In the genomic region with DNA sequence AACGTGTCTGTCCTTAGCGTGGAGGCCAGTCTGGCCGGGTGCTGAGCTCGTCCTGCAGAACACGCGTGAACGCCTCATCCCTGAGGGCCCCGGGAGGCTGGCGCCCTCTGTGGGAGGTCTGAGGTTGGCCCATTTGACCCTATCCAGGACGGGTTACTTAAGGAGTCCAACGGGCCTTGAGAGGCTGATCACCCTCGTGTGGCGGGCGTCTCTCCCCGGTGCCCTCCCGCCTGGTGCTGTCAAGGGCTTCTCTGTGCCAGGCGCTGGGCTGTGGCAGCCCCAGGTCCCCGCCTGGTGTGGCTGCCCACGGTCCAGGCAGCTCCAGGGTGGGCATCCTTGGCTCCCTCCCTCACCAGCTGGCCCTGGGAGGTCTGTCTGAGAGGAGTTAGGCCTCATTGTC, we compare ENCODE assay signal across 10 cellular contexts. TPM values are rescaled to one million over a fixed set of nuclear protein-coding genes. Genes with fewer than 3 reads are reported as not detected.
DNase-seq lines count a peak whose midpoint lies in the region; ATAC-seq and TF ChIP-seq lines count a peak whose summit lies in the region.
"Had no signal": no experiment of that assay in that cellular context is flagged by ENCODE, and none has a peak within 500 bp of the region (broad histone marks: within the 10 kb centered on the region; RNA-seq: fewer than 3 reads in every experiment).

No MANE protein-coding gene starts in this region.

- no peaks in the 10 kb centered on the region for H3K9me3 ChIP-seq in sigmoid colon

- peaks cover 0 to 4% (median 0%) of the 10 kb centered on the region in 4 donors for H3K36me3 ChIP-seq in sigmoid colon

- no peak overlapping the region for H3K4me3 Mint-ChIP-seq in activated CD8-positive, alpha-beta T cell treated with anti-CD3 and anti-CD28 coated beads for 36 hours
- H3K4me3 Mint-ChIP-seq: activated B cell treated with CpG ODN at 0.5 μM for 24 hours had no signal

- DNase-seq in activated CD8-positive, alpha-beta T cell treated with anti-CD3 and anti-CD28 coated beads for 36 hours, result no peak
- peak; percentile 19 for DNase-seq in glomerular visceral epithelial cell (ENCODE audit: extremely low spot score)
- DNase-seq in sigmoid colon, result no peak
- no peak for DNase-seq in HuH-7.5 (ENCODE audit: low spot score)
- DNase-seq in NCI-H69 (lab: John Stamatoyannopoulos, UW), result no peak
- DNase-seq: activated B cell treated with CpG ODN at 0.5 μM for 24 hours had no signal

- no peak for TF ChIP-seq EP300 in sigmoid colon (IDR thresholded peaks at IDR 0.05)

- H3K27me3 Mint-ChIP-seq in activated CD8-positive, alpha-beta T cell treated with anti-CD3 and anti-CD28 coated beads for 36 hours, result no peaks in the 10 kb centered on the region
- H3K27me3 Mint-ChIP-seq: activated B cell treated with CpG ODN at 0.5 μM for 24 hours had no signal

- no peaks in the 10 kb centered on the region for H3K9me3 Mint-ChIP-seq in activated CD8-positive, alpha-beta T cell treated with anti-CD3 and anti-CD28 coated beads for 36 hours
- H3K9me3 Mint-ChIP-seq: activated B cell treated with CpG ODN at 0.5 μM for 24 hours had no signal

- peaks cover 82% of the 10 kb centered on the region for H3K4me1 Mint-ChIP-seq in activated CD8-positive, alpha-beta T cell treated with anti-CD3 and anti-CD28 coated beads for 36 hours (ENCODE audit: low read depth)

- no peak for ATAC-seq in activated CD8-positive, alpha-beta T cell treated with anti-CD3 and anti-CD28 coated beads for 36 hours
- ATAC-seq in HG03135 (IDR thresholded peaks at IDR 0.05; ENCODE audit: unreplicated experiment) (no peak), GM21786 (IDR thresholded peaks at IDR 0.05; ENCODE audit: unreplicated experiment) (no peak)

- peak overlapping the region; percentile 67 for H3K27ac Mint-ChIP-seq in activated CD8-positive, alpha-beta T cell treated with anti-CD3 and anti-CD28 coated beads for 36 hours
- H3K27ac Mint-ChIP-seq: activated B cell treated with CpG ODN at 0.5 μM for 24 hours had no signal

- intact Hi-C loops in activated CD8-positive, alpha-beta T cell treated with anti-CD3 and anti-CD28 coated beads for 36 hours (cut with micrococcal nuclease), result no loop called here
- intact Hi-C loops in sigmoid colon (cut with DNase I), result loop anchor here (5.0 kb wide), 1 partner anchor 35 kb away; no protein-coding TSS in a partner anchor

- peak overlapping the region in 2 of 4 donors; percentile 5 to 7 for H3K4me3 ChIP-seq in sigmoid colon

- TF ChIP-seq CTCF in GM12873 (IDR thresholded peaks at IDR 0.05; ENCODE audit: insufficient read depth, low read depth, low read length, missing control alignments) (peak; percentile 17), sigmoid colon (IDR thresholded peaks at IDR 0.05) (no peak)
- no peak for TF ChIP-seq CTCF in activated CD8-positive, alpha-beta T cell treated with anti-CD3 and anti-CD28 coated beads for 36 hours (IDR thresholded peaks at IDR 0.05)

- peak overlapping the region; percentile 67 to 92 (median 90) for H3K27ac ChIP-seq in sigmoid colon
- H3K27ac ChIP-seq: parathyroid adenoma had no signal

- peaks cover 0 to 100% (median 99%) of the 10 kb centered on the region in 4 donors for H3K4me1 ChIP-seq in sigmoid colon

- CTCF ChIA-PET in activated CD8-positive, alpha-beta T cell treated with anti-CD3 and anti-CD28 coated beads for 36 hours (lab: Charles Lee), result interaction anchor here (1.3 to 1.4 kb wide), 2 partner anchors 21 to 42 kb away, joined by 3 read pairs; no protein-coding TSS in a partner anchor

- POLR2A ChIA-PET in activated CD8-positive, alpha-beta T cell treated with anti-CD3 and anti-CD28 coated beads for 36 hours (lab: Charles Lee), result interaction anchor here (0.7 to 1.9 kb wide), 5 partner anchors 9 to 35 kb away, joined by 3 to 9 read pairs (median 4); no protein-coding TSS in a partner anchor

- H3K36me3 Mint-ChIP-seq in activated CD8-positive, alpha-beta T cell treated with anti-CD3 and anti-CD28 coated beads for 36 hours (ENCODE audit: low read depth), result peaks cover 19% of the 10 kb centered on the region

- no peaks in the 10 kb centered on the region for H3K27me3 ChIP-seq in sigmoid colon

- WGBS in sigmoid colon, 2 donors, result 72 to 75% methylated on average over 19 of the region's 19 CpGs

- TF ChIP-seq POLR2A in sigmoid colon (IDR thresholded peaks at IDR 0.05), result no peak

RNA-seq across cellular contexts. Expression of a gene that starts 9.7 kb away (rescaled TPM):
- total RNA-seq in activated CD8-positive, alpha-beta T cell treated with anti-CD3 and anti-CD28 coated beads for 36 hours, result 10 to 100 TPM; 27.5 to 28.3 TPM
- 10 to 100 TPM; 18.9 to 50.4 (median 26.9) TPM for total RNA-seq in sigmoid colon
- polyA plus RNA-seq in sigmoid colon, result 10 to 100 TPM in 1 of 3 donors, 1 to 10 TPM in 2; 5.8 to 20.0 (median 6.6) TPM

RNA-seq across cellular contexts. Expression of a gene that starts 43.2 kb away (rescaled TPM):
- 10 to 100 TPM; 64.7 to 71.7 TPM for total RNA-seq in activated CD8-positive, alpha-beta T cell treated with anti-CD3 and anti-CD28 coated beads for 36 hours
- total RNA-seq in sigmoid colon, result 10 to 100 TPM; 33.8 to 49.5 (median 39.6) TPM
- 10 to 100 TPM; 28.4 to 58.0 (median 56.5) TPM for polyA plus RNA-seq in sigmoid colon
